ENCODE assay signal across 17 cellular contexts in genomic region chr15:40706121-40706520, GRCh38. TPM values are rescaled to one million over a fixed set of nuclear protein-coding genes. Genes with fewer than 3 reads are reported as not detected.
A peak's percentile ranks its signal among the peaks of the same experiment; 100 is the strongest.
DNase-seq lines count a peak whose midpoint lies in the region; ATAC-seq and TF ChIP-seq lines count a peak whose summit lies in the region.
"Had no signal": no experiment of that assay in that cellular context is flagged by ENCODE, and none has a peak within 500 bp of the region (broad histone marks: within the 10 kb centered on the region; RNA-seq: fewer than 3 reads in every experiment).

No MANE protein-coding gene starts in this region.

- ATAC-seq in mucosa of descending colon, result peak; percentile 84
- ATAC-seq in GM19035 (IDR thresholded peaks at IDR 0.05; ENCODE audit: unreplicated experiment), result no peak
- ATAC-seq in GM19023 (IDR thresholded peaks at IDR 0.05; ENCODE audit: unreplicated experiment), result no peak
- no peak for ATAC-seq in activated naive CD8-positive, alpha-beta T cell treated with anti-CD3 and anti-CD28 coated beads, Interleukin-2, amount 50 U/mL, for 24 hours
- ATAC-seq: A549 had no signal

- TF ChIP-seq CTCF in VCaP (conservative IDR thresholded peaks at IDR 0.05), result no peak
- no peak for TF ChIP-seq CTCF in mucosa of descending colon (IDR thresholded peaks at IDR 0.05)

- no peaks in the 10 kb centered on the region for H3K9me3 Mint-ChIP-seq in activated naive CD8-positive, alpha-beta T cell treated with anti-CD3 and anti-CD28 coated beads, Interleukin-2, amount 50 U/mL, for 24 hours
- H3K9me3 Mint-ChIP-seq: CD4-positive, alpha-beta memory T cell; H9 had no signal

- no peak overlapping the region for H3K27ac Mint-ChIP-seq in activated naive CD8-positive, alpha-beta T cell treated with anti-CD3 and anti-CD28 coated beads, Interleukin-2, amount 50 U/mL, for 24 hours
- H3K27ac Mint-ChIP-seq: CD4-positive, alpha-beta memory T cell; H9 had no signal

- H3K4me1 Mint-ChIP-seq in activated naive CD8-positive, alpha-beta T cell treated with anti-CD3 and anti-CD28 coated beads, Interleukin-2, amount 50 U/mL, for 24 hours, result no peaks in the 10 kb centered on the region
- H3K4me1 Mint-ChIP-seq: CD14-positive monocyte, H9 had no signal

- peak overlapping the region; percentile 37 for H3K27ac ChIP-seq in VCaP
- H3K27ac ChIP-seq: 22Rv1, A549 had no signal

- H3K9me3 ChIP-seq in mucosa of descending colon, result no peaks in the 10 kb centered on the region
- H3K9me3 ChIP-seq: A549 had no signal

- no peak overlapping the region for H3K4me3 Mint-ChIP-seq in activated naive CD8-positive, alpha-beta T cell treated with anti-CD3 and anti-CD28 coated beads, Interleukin-2, amount 50 U/mL, for 24 hours
- H3K4me3 Mint-ChIP-seq: CD14-positive monocyte; CD4-positive, alpha-beta memory T cell; H9 had no signal

- DNase-seq in SIG-M5 treated with dmso at 0.1 percent for 504 hours (lab: John Stamatoyannopoulos, UW; ENCODE audit: unreplicated experiment), result peak; percentile 8
- DNase-seq in SIG-M5 (lab: John Stamatoyannopoulos, UW), result no peak
- peak in 2 of 3 donors; percentile 41 to 54 for DNase-seq in mucosa of descending colon
- DNase-seq in activated naive CD8-positive, alpha-beta T cell treated with anti-CD3 and anti-CD28 coated beads, Interleukin-2, amount 50 U/mL, for 24 hours, result no peak
- DNase-seq: AML-193; Calu3; CD4-positive, alpha-beta memory T cell; DMS79 treated with DMSO at 0.1 percent for 48 hours; GF-D8; H9; IMR-90 had no signal

- H3K4me1 ChIP-seq in mucosa of descending colon (ENCODE audit: low read depth), result peaks cover 5% of the 10 kb centered on the region
- H3K4me1 ChIP-seq: A549 had no signal

- H3K27me3 Mint-ChIP-seq in activated naive CD8-positive, alpha-beta T cell treated with anti-CD3 and anti-CD28 coated beads, Interleukin-2, amount 50 U/mL, for 24 hours, result no peaks in the 10 kb centered on the region
- H3K27me3 Mint-ChIP-seq: CD4-positive, alpha-beta memory T cell had no signal

- H3K36me3 ChIP-seq in mucosa of descending colon (ENCODE audit: low read depth), result no peaks in the 10 kb centered on the region

- H3K4me3 ChIP-seq in mucosa of descending colon, result no peak overlapping the region
- H3K4me3 ChIP-seq: A549 had no signal

- peaks cover 50% of the 10 kb centered on the region for H3K36me3 Mint-ChIP-seq in activated naive CD8-positive, alpha-beta T cell treated with anti-CD3 and anti-CD28 coated beads, Interleukin-2, amount 50 U/mL, for 24 hours (ENCODE audit: low read depth)
- H3K36me3 Mint-ChIP-seq: CD4-positive, alpha-beta memory T cell had no signal

- intact Hi-C loops in mucosa of descending colon (cut with DNase I, micrococcal nuclease), result no loop called here

RNA-seq across cellular contexts. Expression of gene RAD51, which starts 11.1 kb away (rescaled TPM):
- total RNA-seq in mucosa of descending colon, result 10 to 100 TPM in 1 of 3 donors, 1 to 10 TPM in 2; 2.9 to 13.1 (median 8.3) TPM

RNA-seq across cellular contexts. Expression of gene RMDN3, which starts 48.9 kb away (rescaled TPM):
- 10 to 100 TPM; 30.1 to 38.4 (median 37.8) TPM for total RNA-seq in mucosa of descending colon

RNA-seq across cellular contexts. Expression of gene GCHFR, which starts 57.7 kb away (rescaled TPM):
- 10 to 100 TPM; 12.0 to 25.5 (median 18.2) TPM for total RNA-seq in mucosa of descending colon

Comparison
In these comparisons a context has a peak if more than half of its experiments do, and no peak if none do; other contexts are left out.
1. DNase-seq: peak in SIG-M5 treated with dmso at 0.1 percent for 504 hours (single experiment) and mucosa of descending colon (2 of 3); none in SIG-M5 (single experiment) and activated naive CD8-positive, alpha-beta T cell treated with anti-CD3 and anti-CD28 coated beads, Interleukin-2, amount 50 U/mL, for 24 hours (single experiment).